11 cellular contexts compared by ENCODE assay signal in the genomic region with DNA sequence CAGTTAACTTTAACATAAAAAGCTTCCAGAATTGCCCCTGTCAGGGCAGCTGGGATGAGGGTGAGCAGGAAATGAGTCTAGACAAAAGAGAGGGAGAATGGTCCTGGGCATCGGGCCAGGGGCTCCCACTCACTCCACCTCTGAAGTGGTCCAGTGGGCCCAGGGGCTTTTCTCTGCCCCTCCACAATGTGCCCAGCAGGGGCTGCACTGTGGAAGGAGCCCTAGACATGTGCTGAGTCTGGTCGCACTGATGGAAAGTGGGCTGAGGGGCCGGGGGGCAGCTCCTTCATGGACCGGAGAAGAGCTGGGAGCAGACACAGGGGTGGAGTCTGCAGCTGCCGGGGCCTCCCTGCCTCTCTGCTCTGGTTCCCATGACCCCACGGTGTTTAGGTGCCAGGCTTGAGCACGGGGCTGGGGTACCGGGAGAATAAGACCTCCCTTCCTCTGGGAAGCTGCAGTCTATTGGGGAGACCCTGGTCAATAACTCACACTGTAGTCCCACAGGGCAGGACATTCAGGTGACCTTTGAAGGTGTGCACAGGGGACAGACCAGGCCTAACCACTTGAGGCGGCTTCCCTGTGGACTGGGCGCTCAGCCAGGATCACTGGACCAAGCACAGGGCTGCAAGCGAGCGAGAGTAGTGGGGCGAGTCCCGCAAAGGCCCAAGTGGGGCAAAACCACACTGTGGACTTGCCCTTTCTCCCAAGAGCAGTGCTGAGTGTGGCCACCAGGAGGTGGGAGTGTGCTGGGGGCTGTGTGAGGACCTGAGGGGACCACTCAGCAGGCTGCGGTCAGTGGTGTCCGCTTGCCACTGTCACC. TPM values are rescaled to one million over a fixed set of nuclear protein-coding genes. Genes with fewer than 3 reads are reported as not detected.
DNase-seq lines count a peak whose midpoint lies in the region; ATAC-seq, FAIRE-seq and TF ChIP-seq lines count a peak whose summit lies in the region.
"Had no signal": no experiment of that assay in that cellular context is flagged by ENCODE, and none has a peak within 500 bp of the region (broad histone marks: within the 10 kb centered on the region; RNA-seq: fewer than 3 reads in every experiment).

No MANE protein-coding gene starts in this region.

- no peaks in the 10 kb centered on the region for H3K9me3 Mint-ChIP-seq in astrocyte (ENCODE audit: unreplicated experiment)
- H3K9me3 Mint-ChIP-seq: activated naive CD4-positive, alpha-beta T cell treated with anti-CD3 and anti-CD28 coated beads, Interleukin-2, amount 50 U/mL, for 24 hours had no signal

- no peak for ATAC-seq in HG03342 (IDR thresholded peaks at IDR 0.05; ENCODE audit: unreplicated experiment)
- no peak for ATAC-seq in HG02678 (IDR thresholded peaks at IDR 0.05; ENCODE audit: unreplicated experiment)
- ATAC-seq in GM18873 (IDR thresholded peaks at IDR 0.05; ENCODE audit: low FRiP score, unreplicated experiment), result no peak
- ATAC-seq: pancreas had no signal

- no peaks in the 10 kb centered on the region for H3K9me3 ChIP-seq in astrocyte (ENCODE audit: insufficient read depth, low read depth, low read length)
- H3K9me3 ChIP-seq: pancreas had no signal

- H3K4me1 ChIP-seq in astrocyte (ENCODE audit: insufficient read depth, low read length), result no peaks in the 10 kb centered on the region
- H3K4me1 ChIP-seq: pancreas had no signal

- H3K4me3 Mint-ChIP-seq in astrocyte (ENCODE audit: unreplicated experiment), result no peak overlapping the region
- H3K4me3 Mint-ChIP-seq: activated naive CD4-positive, alpha-beta T cell treated with anti-CD3 and anti-CD28 coated beads, Interleukin-2, amount 50 U/mL, for 24 hours had no signal

- no peak overlapping the region for H3K27ac ChIP-seq in astrocyte (ENCODE audit: low read depth, low read length)
- H3K27ac ChIP-seq: pancreas had no signal

- no peak overlapping the region for H3K9ac ChIP-seq in astrocyte (ENCODE audit: low read length)

- H3K4me2 ChIP-seq in astrocyte (ENCODE audit: low read length), result no peak overlapping the region

- H3K36me3 Mint-ChIP-seq in astrocyte (ENCODE audit: low read depth, unreplicated experiment), result no peaks in the 10 kb centered on the region
- H3K36me3 Mint-ChIP-seq: activated naive CD4-positive, alpha-beta T cell treated with anti-CD3 and anti-CD28 coated beads, Interleukin-2, amount 50 U/mL, for 24 hours had no signal

- FAIRE-seq in astrocyte (lab: Jason Lieb, UNC), result no peak
- no peak for FAIRE-seq in H54 (lab: Jason Lieb, UNC)
- FAIRE-seq: G401.6, pancreas had no signal

- no peak overlapping the region for H3K4me3 ChIP-seq in astrocyte (ENCODE audit: insufficient read depth, low read depth, low read length)
- H3K4me3 ChIP-seq: pancreas had no signal

- peak; percentile 7 for TF ChIP-seq CTCF in astrocyte (IDR thresholded peaks at IDR 0.05; ENCODE audit: insufficient read depth, low read depth, low read length)

- no peaks in the 10 kb centered on the region for H4K20me1 ChIP-seq in astrocyte (ENCODE audit: insufficient read depth, low read length)

- no peaks in the 10 kb centered on the region for H3K79me2 ChIP-seq in astrocyte (ENCODE audit: insufficient read depth, low read length)

- H3K27me3 ChIP-seq in astrocyte (ENCODE audit: insufficient read depth, low read length), result peaks cover 20% of the 10 kb centered on the region
- H3K27me3 ChIP-seq: pancreas had no signal

- H3K27ac Mint-ChIP-seq in astrocyte (ENCODE audit: unreplicated experiment), result no peak overlapping the region
- H3K27ac Mint-ChIP-seq: activated naive CD4-positive, alpha-beta T cell treated with anti-CD3 and anti-CD28 coated beads, Interleukin-2, amount 50 U/mL, for 24 hours had no signal

- no peak for TF ChIP-seq POLR2A in H54 (IDR thresholded peaks at IDR 0.05; ENCODE audit: low read depth, low read length)

- no peaks in the 10 kb centered on the region for H3K36me3 ChIP-seq in astrocyte (ENCODE audit: insufficient read depth, low read length)
- H3K36me3 ChIP-seq: pancreas had no signal

- H2AFZ ChIP-seq in astrocyte (ENCODE audit: low read depth, low read length), result no peak overlapping the region

- peak; percentile 35 for TF ChIP-seq RAD21 in Ishikawa (IDR thresholded peaks at IDR 0.05; ENCODE audit: low read depth)

- no peaks in the 10 kb centered on the region for H3K4me1 Mint-ChIP-seq in astrocyte (ENCODE audit: low read depth, unreplicated experiment)
- H3K4me1 Mint-ChIP-seq: activated naive CD4-positive, alpha-beta T cell treated with anti-CD3 and anti-CD28 coated beads, Interleukin-2, amount 50 U/mL, for 24 hours had no signal

- peaks cover 47% of the 10 kb centered on the region for H3K27me3 Mint-ChIP-seq in astrocyte (ENCODE audit: low read depth, unreplicated experiment)

- DNase-seq in COR-L47 (lab: John Stamatoyannopoulos, UW) (peak; percentile 34), astrocyte (ENCODE audit: low read depth) (no peak), left kidney (ENCODE audit: low read depth, low spot score) (peak; percentile 29), H54 (ENCODE audit: insufficient read length, low spot score) (no peak)

- no peak for TF ChIP-seq EP300 in Ishikawa (IDR thresholded peaks at IDR 0.05; ENCODE audit: borderline replicate concordance)

TF ChIP-seq in Ishikawa, 13 proteins besides CTCF, POLR2A, EP300 and RAD21:
- TF ChIP-seq, protein P1, sequence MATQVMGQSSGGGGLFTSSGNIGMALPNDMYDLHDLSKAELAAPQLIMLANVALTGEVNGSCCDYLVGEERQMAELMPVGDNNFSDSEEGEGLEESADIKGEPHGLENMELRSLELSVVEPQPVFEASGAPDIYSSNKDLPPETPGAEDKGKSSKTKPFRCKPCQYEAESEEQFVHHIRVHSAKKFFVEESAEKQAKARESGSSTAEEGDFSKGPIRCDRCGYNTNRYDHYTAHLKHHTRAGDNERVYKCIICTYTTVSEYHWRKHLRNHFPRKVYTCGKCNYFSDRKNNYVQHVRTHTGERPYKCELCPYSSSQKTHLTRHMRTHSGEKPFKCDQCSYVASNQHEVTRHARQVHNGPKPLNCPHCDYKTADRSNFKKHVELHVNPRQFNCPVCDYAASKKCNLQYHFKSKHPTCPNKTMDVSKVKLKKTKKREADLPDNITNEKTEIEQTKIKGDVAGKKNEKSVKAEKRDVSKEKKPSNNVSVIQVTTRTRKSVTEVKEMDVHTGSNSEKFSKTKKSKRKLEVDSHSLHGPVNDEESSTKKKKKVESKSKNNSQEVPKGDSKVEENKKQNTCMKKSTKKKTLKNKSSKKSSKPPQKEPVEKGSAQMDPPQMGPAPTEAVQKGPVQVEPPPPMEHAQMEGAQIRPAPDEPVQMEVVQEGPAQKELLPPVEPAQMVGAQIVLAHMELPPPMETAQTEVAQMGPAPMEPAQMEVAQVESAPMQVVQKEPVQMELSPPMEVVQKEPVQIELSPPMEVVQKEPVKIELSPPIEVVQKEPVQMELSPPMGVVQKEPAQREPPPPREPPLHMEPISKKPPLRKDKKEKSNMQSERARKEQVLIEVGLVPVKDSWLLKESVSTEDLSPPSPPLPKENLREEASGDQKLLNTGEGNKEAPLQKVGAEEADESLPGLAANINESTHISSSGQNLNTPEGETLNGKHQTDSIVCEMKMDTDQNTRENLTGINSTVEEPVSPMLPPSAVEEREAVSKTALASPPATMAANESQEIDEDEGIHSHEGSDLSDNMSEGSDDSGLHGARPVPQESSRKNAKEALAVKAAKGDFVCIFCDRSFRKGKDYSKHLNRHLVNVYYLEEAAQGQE (IDR thresholded peaks at IDR 0.05; ENCODE audit: low read depth), result no peak
- TF ChIP-seq, protein P2, sequence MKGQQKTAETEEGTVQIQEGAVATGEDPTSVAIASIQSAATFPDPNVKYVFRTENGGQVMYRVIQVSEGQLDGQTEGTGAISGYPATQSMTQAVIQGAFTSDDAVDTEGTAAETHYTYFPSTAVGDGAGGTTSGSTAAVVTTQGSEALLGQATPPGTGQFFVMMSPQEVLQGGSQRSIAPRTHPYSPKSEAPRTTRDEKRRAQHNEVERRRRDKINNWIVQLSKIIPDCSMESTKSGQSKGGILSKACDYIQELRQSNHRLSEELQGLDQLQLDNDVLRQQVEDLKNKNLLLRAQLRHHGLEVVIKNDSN (IDR thresholded peaks at IDR 0.05), result no peak
- TF ChIP-seq EGR1 (IDR thresholded peaks at IDR 0.05), result no peak
- no peak for TF ChIP-seq CEBPB (IDR thresholded peaks at IDR 0.05)
- TF ChIP-seq, protein P3, sequence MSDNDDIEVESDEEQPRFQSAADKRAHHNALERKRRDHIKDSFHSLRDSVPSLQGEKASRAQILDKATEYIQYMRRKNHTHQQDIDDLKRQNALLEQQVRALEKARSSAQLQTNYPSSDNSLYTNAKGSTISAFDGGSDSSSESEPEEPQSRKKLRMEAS (IDR thresholded peaks at IDR 0.05), result no peak
- TF ChIP-seq CREB1 (IDR thresholded peaks at IDR 0.05; ENCODE audit: low read depth), result no peak
- TF ChIP-seq TCF12 (IDR thresholded peaks at IDR 0.05; ENCODE audit: low read depth), result no peak
- TF ChIP-seq TEAD4 (IDR thresholded peaks at IDR 0.05), result no peak
- TF ChIP-seq FOXM1 (IDR thresholded peaks at IDR 0.05; ENCODE audit: borderline replicate concordance, low read depth), result no peak
- TF ChIP-seq NFIC (IDR thresholded peaks at IDR 0.05), result no peak
- no peak for TF ChIP-seq TAF1 (IDR thresholded peaks at IDR 0.05; ENCODE audit: low read depth)

RNA-seq across cellular contexts. Expression of a gene that starts 6.1 kb away (rescaled TPM):
- 1.2 and 1.6 TPM in 2 replicates for total RNA-seq in astrocyte

Comparison
In these comparisons a context has a peak if more than half of its experiments do, and no peak if none do; other contexts are left out.
1. DNase-seq: peak in COR-L47 (single experiment) and left kidney (single experiment); none in astrocyte (single experiment) and H54 (single experiment).